13 cellular contexts compared by ENCODE assay signal in the genomic region with DNA sequence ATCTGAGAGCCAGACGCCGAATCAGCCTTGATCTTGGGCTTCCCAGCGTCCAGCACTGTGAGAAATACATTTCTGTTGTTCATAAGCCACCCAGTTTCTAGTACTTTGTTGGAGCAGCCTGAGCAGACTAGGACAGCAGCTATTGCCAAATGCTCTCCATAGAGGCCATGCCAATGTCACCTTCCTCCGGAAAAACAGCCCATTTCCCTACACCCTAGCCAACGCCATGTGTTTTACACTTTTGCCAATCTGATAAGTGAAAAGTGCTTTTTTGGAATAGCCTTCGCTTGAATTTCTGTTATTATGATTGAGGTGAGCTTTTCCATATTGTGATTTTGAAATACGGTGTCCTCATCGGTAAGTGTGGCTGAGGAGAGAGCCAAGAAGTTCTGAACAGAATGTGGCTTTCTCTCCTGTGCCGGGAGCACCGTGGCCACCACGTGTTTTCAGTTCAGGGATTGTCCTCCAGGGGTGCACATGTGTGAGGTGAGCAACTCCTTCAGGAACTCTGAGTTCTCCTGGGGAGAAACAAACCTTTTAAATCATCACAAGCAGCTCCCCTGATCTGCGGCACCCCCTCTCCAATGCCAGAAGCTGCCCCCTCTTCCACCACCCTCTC. TPM values are rescaled to one million over a fixed set of nuclear protein-coding genes. Genes with fewer than 3 reads are reported as not detected.
DNase-seq lines count a peak whose midpoint lies in the region; ATAC-seq and TF ChIP-seq lines count a peak whose summit lies in the region.
"Had no signal": no experiment of that assay in that cellular context is flagged by ENCODE, and none has a peak within 500 bp of the region (broad histone marks: within the 10 kb centered on the region; RNA-seq: fewer than 3 reads in every experiment).

No MANE protein-coding gene starts in this region.

- no peak overlapping the region for H2BK5ac ChIP-seq in IMR-90 (ENCODE audit: low read depth, low read length, poor library complexity, severe bottlenecking)
- H2BK5ac ChIP-seq in mesendoderm (ENCODE audit: low read length) = no peak overlapping the region

- H3K36me3 ChIP-seq in IMR-90 (ENCODE audit: control insufficient read depth, insufficient read depth, low read length) = no peaks in the 10 kb centered on the region; the same call in 1 of the 2 replicates
- H3K36me3 ChIP-seq in mesendoderm (ENCODE audit: control insufficient read depth, insufficient read depth, low read length) = no peaks in the 10 kb centered on the region

- peak; percentile 32; the same call in 1 of the 2 replicates for TF ChIP-seq CTCF in AG10803 (conservative IDR thresholded peaks at IDR 0.05; ENCODE audit: low read length)
- peak; percentile 22; the same call in 1 of the 2 replicates for TF ChIP-seq CTCF in IMR-90 (conservative IDR thresholded peaks at IDR 0.05; ENCODE audit: low read depth, low read length)

- H3K56ac ChIP-seq in IMR-90 (ENCODE audit: extremely low read depth, insufficient read depth, low read length) (no peak overlapping the region), mesendoderm (ENCODE audit: low read length) (no peak overlapping the region)

- H3K4me2 ChIP-seq in IMR-90 (ENCODE audit: low read depth, low read length) (no peak overlapping the region), mesendoderm (ENCODE audit: low read length) (no peak overlapping the region)

- POLR2A ChIA-PET in IMR-90 (lab: Charles Lee; ENCODE audit: unreplicated experiment) = no interaction called here

- no peak overlapping the region for H3K14ac ChIP-seq in IMR-90 (replicated peaks; ENCODE audit: low read depth, low read length)

- in situ Hi-C loops in IMR-90 (cut with MboI; ENCODE audit: low sequenced_read_pairs) = loop anchor here (25.0 kb wide), 1 partner anchor 801 kb away; a partner anchor contains a TSS

- DNase-seq in AG10803 (ENCODE audit: low read depth) (no peak), IMR-90 (no peak), mesendoderm (peak; percentile 44), caudate nucleus (lab: John Stamatoyannopoulos, UW) (no peak)
- DNase-seq: adrenal gland, NCI-H1436 treated with DMSO at 0.1 percent for 48 hours, substantia nigra, T-helper 9 cell had no signal

- H3K23ac ChIP-seq in IMR-90 (ENCODE audit: low read depth, low read length) (peak overlapping the region; percentile 14; the same call in 1 of the 2 replicates), mesendoderm (ENCODE audit: low read length) (no peak overlapping the region)

- no peaks in the 10 kb centered on the region for H3K79me1 ChIP-seq in IMR-90 (ENCODE audit: low read depth in 1 of 2, low read length in 2 of 2)
- H3K79me1 ChIP-seq in mesendoderm (ENCODE audit: low read length) = no peaks in the 10 kb centered on the region

- H3K27ac ChIP-seq in IMR-90 (ENCODE audit: insufficient read depth, low read length) (no peak overlapping the region), mesendoderm (ENCODE audit: low read depth, low read length) (no peak overlapping the region), caudate nucleus (ENCODE audit: low read depth, low read length) (no peak overlapping the region)
- H3K27ac ChIP-seq: adrenal gland had no signal

- no peak overlapping the region for H2BK20ac ChIP-seq in IMR-90 (ENCODE audit: low read depth, low read length)

- no peak for TF ChIP-seq POLR2A in IMR-90 (IDR thresholded peaks at IDR 0.05; ENCODE audit: low read depth, low read length)

- no peaks in the 10 kb centered on the region for H3K79me2 ChIP-seq in mesendoderm (ENCODE audit: control insufficient read depth, insufficient read depth, low read length)

- intact Hi-C loops in IMR-90 (cut with micrococcal nuclease) = no loop called here

- no peak overlapping the region for H3K4me3 ChIP-seq in AG10803 (ENCODE audit: low read length)
- H3K4me3 ChIP-seq in IMR-90 (ENCODE audit: insufficient read depth, low read depth, low read length) = no peak overlapping the region
- no peak overlapping the region for H3K4me3 ChIP-seq in mesendoderm (ENCODE audit: low read length)
- H3K4me3 ChIP-seq: adrenal gland had no signal

- no peak overlapping the region for H2AK9ac ChIP-seq in IMR-90 (replicated peaks; ENCODE audit: low read depth, low read length, poor library complexity)

- H3K18ac ChIP-seq in IMR-90 (ENCODE audit: low read depth, low read length) (no peak overlapping the region), mesendoderm (ENCODE audit: low read length) (no peak overlapping the region)

- H3K9me3 ChIP-seq in IMR-90 (ENCODE audit: control insufficient read depth, insufficient read depth, low read length) = no peaks in the 10 kb centered on the region
- H3K9me3 ChIP-seq: adrenal gland had no signal

- H4K8ac ChIP-seq in IMR-90 (ENCODE audit: low read depth in 2 of 2, low read length in 2 of 2) (no peak overlapping the region), mesendoderm (ENCODE audit: low read depth, low read length) (no peak overlapping the region)

- no peaks in the 10 kb centered on the region for H3K27me3 ChIP-seq in IMR-90 (ENCODE audit: control insufficient read depth, insufficient read depth, low read length)
- no peaks in the 10 kb centered on the region for H3K27me3 ChIP-seq in mesendoderm (ENCODE audit: insufficient read depth, low read length, poor library complexity)
- H3K27me3 ChIP-seq: adrenal gland had no signal

- TF ChIP-seq RAD21 in IMR-90 (IDR thresholded peaks at IDR 0.05; ENCODE audit: low read length) = 0 out of 2 replicates have a peak, but pooled peaks have one; percentile 9

- WGBS in IMR-90 (ENCODE audit: extremely low coverage in 2 of 2, insufficient read length in 1 of 2), 2 experiments = 86% methylated on average over 1 of the region's 12 CpGs; no CpG with 5 or more reads in 1 of the 2 experiments
- whole genome bisulfite sequencing in mesendoderm (ENCODE audit: extremely low coverage, insufficient coverage, low lambda C conversion rate) = no CpG with 5 or more reads among the region's 12 CpGs

- H3K9ac ChIP-seq in IMR-90 (ENCODE audit: low read depth, low read length) (no peak overlapping the region), mesendoderm (ENCODE audit: low read length) (no peak overlapping the region)

- H4K20me1 ChIP-seq in IMR-90 (ENCODE audit: insufficient read depth, low read length) = no peaks in the 10 kb centered on the region

- ATAC-seq in IMR-90 (ENCODE audit: low read depth) (no peak), esophagus mucosa (peak; percentile 15), GM19455 (IDR thresholded peaks at IDR 0.05; ENCODE audit: unreplicated experiment) (no peak), HG02678 (IDR thresholded peaks at IDR 0.05; ENCODE audit: unreplicated experiment) (no peak), GM19397 (IDR thresholded peaks at IDR 0.05; ENCODE audit: unreplicated experiment) (no peak)
- ATAC-seq: left lobe of liver had no signal

- no peak overlapping the region for H2AFZ ChIP-seq in IMR-90 (replicated peaks; ENCODE audit: low read length, poor library complexity)

- H4K5ac ChIP-seq in IMR-90 (ENCODE audit: low read depth, low read length) = no peak overlapping the region
- no peak overlapping the region for H4K5ac ChIP-seq in mesendoderm (ENCODE audit: low read length)

- H2AK5ac ChIP-seq in IMR-90 (ENCODE audit: low read depth, low read length) = no peak overlapping the region; the same call in 1 of the 2 replicates
- no peak overlapping the region for H2AK5ac ChIP-seq in mesendoderm (ENCODE audit: low read length)

- CTCF ChIA-PET in IMR-90 (lab: Yijun Ruan, JAX) = interaction anchor here (0.6 kb wide), 2 partner anchors 15 to 60 kb away, joined by 3 read pairs; no protein-coding TSS in a partner anchor

- dilution Hi-C loops in IMR-90 (cut with HindIII; ENCODE audit: low sequenced_read_pairs, unreplicated experiment) = no loop called here

- no peak overlapping the region; the same call in 2 of the 3 replicates for H2BK15ac ChIP-seq in IMR-90 (ENCODE audit: low read depth, low read length)
- no peak overlapping the region for H2BK15ac ChIP-seq in mesendoderm (replicated peaks; ENCODE audit: low read depth)

- no TSS peak for BruUV-seq in IMR-90 (replicated peaks; lab: Mats Ljungman, UMichigan)

- no peak overlapping the region for H2BK120ac ChIP-seq in IMR-90 (ENCODE audit: low read depth, low read length)
- H2BK120ac ChIP-seq in mesendoderm (ENCODE audit: low read depth, low read length) = no peak overlapping the region

- H4K91ac ChIP-seq in IMR-90 (ENCODE audit: insufficient read depth, low read depth, low read length) = no peak overlapping the region

- H3K4me1 ChIP-seq in IMR-90 (ENCODE audit: control insufficient read depth, insufficient read depth, low read length) (no peaks in the 10 kb centered on the region), mesendoderm (ENCODE audit: control insufficient read depth, low read depth, low read length) (no peaks in the 10 kb centered on the region)

- H3K4ac ChIP-seq in IMR-90 (ENCODE audit: low read depth, low read length) = no peak overlapping the region
- no peak overlapping the region for H3K4ac ChIP-seq in mesendoderm (ENCODE audit: low read depth, low read length)

- H3K9me1 ChIP-seq in IMR-90 (ENCODE audit: insufficient read depth, low read length) = peaks cover 3% of the 10 kb centered on the region

TF ChIP-seq in IMR-90, 13 proteins besides CTCF, POLR2A, EP300 and RAD21:
- TF ChIP-seq, protein P1, sequence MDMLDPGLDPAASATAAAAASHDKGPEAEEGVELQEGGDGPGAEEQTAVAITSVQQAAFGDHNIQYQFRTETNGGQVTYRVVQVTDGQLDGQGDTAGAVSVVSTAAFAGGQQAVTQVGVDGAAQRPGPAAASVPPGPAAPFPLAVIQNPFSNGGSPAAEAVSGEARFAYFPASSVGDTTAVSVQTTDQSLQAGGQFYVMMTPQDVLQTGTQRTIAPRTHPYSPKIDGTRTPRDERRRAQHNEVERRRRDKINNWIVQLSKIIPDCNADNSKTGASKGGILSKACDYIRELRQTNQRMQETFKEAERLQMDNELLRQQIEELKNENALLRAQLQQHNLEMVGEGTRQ (IDR thresholded peaks at IDR 0.05; ENCODE audit: low read depth, low read length) = 0 out of 2 replicates have a peak, but pooled peaks have one; percentile 6
- TF ChIP-seq SMC3 (IDR thresholded peaks at IDR 0.05; ENCODE audit: low read depth, low read length) = 0 out of 2 replicates have a peak, but pooled peaks have one; percentile 14
- no peak for TF ChIP-seq CEBPB (IDR thresholded peaks at IDR 0.05; ENCODE audit: low read depth, low read length)

RNA-seq across cellular contexts. Expression of a gene that starts 35.8 kb away (rescaled TPM):
- total RNA-seq in IMR-90 (2012; rRNA removed) (19.7 and 22.8 TPM in 2 replicates), esophagus mucosa (13.8 TPM)
- polyA plus RNA-seq in IMR-90 (2012; rRNA removed) = 14.3 and 21.0 TPM in 2 replicates
- polyA plus RNA-seq in IMR-90 (2012; cell fraction: cytosol; rRNA removed) = 10.0 and 13.9 TPM in 2 replicates
- 15.2 and 21.3 TPM in 2 replicates for polyA plus RNA-seq in IMR-90 (2012; cell fraction: nucleus; rRNA removed; ENCODE audit: low replicate concordance)
- 18.5 TPM for polyA plus RNA-seq in mesendoderm (2013, experiment 1 of 2)
- 19.3 TPM for polyA plus RNA-seq in mesendoderm (2013, experiment 2 of 2)

RNA-seq across cellular contexts. Expression of a gene that starts 56.3 kb away (rescaled TPM):
- total RNA-seq in IMR-90 (2012; rRNA removed) = 0.72 and 1.1 TPM in 2 replicates
- 1.7 and 1.8 TPM in 2 replicates for polyA plus RNA-seq in IMR-90 (2012; rRNA removed)
- polyA plus RNA-seq in IMR-90 (2012; cell fraction: cytosol; rRNA removed) = 1.6 and 1.7 TPM in 2 replicates
- polyA plus RNA-seq in IMR-90 (2012; cell fraction: nucleus; rRNA removed; ENCODE audit: low replicate concordance) = 3.0 and 3.3 TPM in 2 replicates
- 216 TPM for total RNA-seq in esophagus mucosa
- 41.7 TPM for polyA plus RNA-seq in mesendoderm (2013, experiment 1 of 2)
- polyA plus RNA-seq in mesendoderm (2013, experiment 2 of 2) = 44.6 TPM

Comparison
In these comparisons a context has a peak if more than half of its experiments do, and no peak if none do; other contexts are left out.
1. RNA of a gene that starts 56.3 kb away (total RNA-seq): 216 TPM in esophagus mucosa (single experiment); 0.72 to 1.1 TPM in IMR-90; every median in the first group is over 100 times any median in the second.